ENCODE assay signal across 14 cellular contexts in the genomic region with DNA sequence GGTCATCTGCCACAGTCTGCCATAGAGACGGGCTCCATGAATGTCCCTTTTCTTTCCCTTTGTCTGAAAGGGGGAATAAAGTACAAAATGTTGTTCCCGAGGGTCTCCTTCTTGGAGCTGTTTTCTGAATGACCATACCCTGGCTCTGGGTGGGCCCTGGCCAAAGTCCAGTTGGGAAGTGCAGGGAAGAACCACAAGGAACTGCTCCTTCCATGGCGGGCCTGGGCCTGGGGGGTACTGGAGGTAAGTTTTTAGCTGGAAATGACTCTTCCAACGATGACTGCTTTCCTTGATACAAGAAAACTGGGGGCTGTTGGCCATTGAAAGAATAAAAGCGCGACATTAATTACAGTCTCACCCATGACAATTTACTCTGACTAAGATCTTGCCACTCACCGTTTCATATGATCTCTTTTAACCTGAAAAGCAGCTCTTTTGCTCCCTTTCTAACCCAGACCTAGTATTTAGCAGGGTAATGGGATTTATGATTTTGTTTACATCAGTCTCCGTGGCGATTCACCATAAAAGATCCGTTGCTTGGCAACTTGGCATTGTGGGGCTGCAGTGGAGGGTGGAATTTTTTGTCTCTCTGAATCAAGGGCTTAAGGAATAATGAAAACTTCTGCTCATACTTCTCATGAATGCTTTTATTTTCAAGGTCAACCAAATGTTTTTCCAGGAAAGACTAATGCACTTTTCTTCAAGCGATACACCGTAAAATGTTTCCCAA.
DNase-seq lines count a peak whose midpoint lies in the region; ATAC-seq and TF ChIP-seq lines count a peak whose summit lies in the region.
"Had no signal": no experiment of that assay in that cellular context is flagged by ENCODE, and none has a peak within 500 bp of the region (broad histone marks: within the 10 kb centered on the region; RNA-seq: fewer than 3 reads in every experiment).

No MANE protein-coding gene starts in this region.

- H3K9ac ChIP-seq in neural progenitor cell = no peak overlapping the region

- peak overlapping the region; percentile 14 for H3K4me2 ChIP-seq in neural progenitor cell

- H3K4me1 ChIP-seq in neural progenitor cell = peaks cover 24% of the 10 kb centered on the region
- H3K4me1 ChIP-seq: left ventricle myocardium inferior had no signal

- H3K4me3 ChIP-seq in astrocyte of the spinal cord (ENCODE audit: low read depth, low read length) = no peak overlapping the region
- H3K4me3 ChIP-seq in neural progenitor cell = no peak overlapping the region
- H3K4me3 ChIP-seq: left ventricle myocardium inferior had no signal

- peak; percentile 23 for DNase-seq in Daoy (ENCODE audit: low read depth)
- DNase-seq in NCI-H2081 (lab: John Stamatoyannopoulos, UW) = peak; percentile 44 to 61
- DNase-seq in astrocyte of the spinal cord (ENCODE audit: low read depth, low spot score) = peak; percentile 4
- peak; percentile 85 for DNase-seq in neural progenitor cell (ENCODE audit: low spot score)
- no peak for DNase-seq in SW 1271 (lab: John Stamatoyannopoulos, UW)
- no peak for DNase-seq in ureter (ENCODE audit: low spot score)
- DNase-seq: activated CD4-positive, alpha-beta T cell treated with anti-CD3 and anti-CD28 coated beads for 48 hours; activated T-cell treated with anti-CD3 and anti-CD28 coated beads for 4 hours; Calu3; left ventricle myocardium inferior; NK-92 treated with Interleukin-12 subunit alpha and Interleukin-12 subunit beta, amount 100 ng/mL, for 24 hours had no signal

- H3K27ac ChIP-seq in neural progenitor cell = no peak overlapping the region
- H3K27ac ChIP-seq: left ventricle myocardium inferior had no signal

- peaks cover 6% of the 10 kb centered on the region for H3K27me3 ChIP-seq in neural progenitor cell

- peaks cover 9% of the 10 kb centered on the region for H3K27me3 Mint-ChIP-seq in neural progenitor cell (ENCODE audit: insufficient read depth, low read depth)
- H3K27me3 Mint-ChIP-seq in stimulated activated memory B cell treated with anti-CD40 and anti-IgM and Interleukin-4, amounts not matched to agents 10 μg/mL and 1 μg/mL and 100 μg/mL, for 72 hours = peaks cover 8% of the 10 kb centered on the region
- H3K27me3 Mint-ChIP-seq: activated naive CD4-positive, alpha-beta T cell treated with anti-CD3 and anti-CD28 coated beads, Interleukin-2, amount 50 U/mL, for 24 hours had no signal

- H3K36me3 Mint-ChIP-seq in neural progenitor cell = no peaks in the 10 kb centered on the region
- no peaks in the 10 kb centered on the region for H3K36me3 Mint-ChIP-seq in stimulated activated memory B cell treated with anti-CD40 and anti-IgM and Interleukin-4, amounts not matched to agents 10 μg/mL and 1 μg/mL and 100 μg/mL, for 72 hours
- H3K36me3 Mint-ChIP-seq: activated naive CD4-positive, alpha-beta T cell treated with anti-CD3 and anti-CD28 coated beads, Interleukin-2, amount 50 U/mL, for 24 hours had no signal

- no peak for ATAC-seq in GM18517 (IDR thresholded peaks at IDR 0.05; ENCODE audit: unreplicated experiment)
- no peak for ATAC-seq in stimulated activated memory B cell treated with anti-CD40 and anti-IgM and Interleukin-4, amounts not matched to agents 10 μg/mL and 1 μg/mL and 100 μg/mL, for 72 hours

- H3K4me3 Mint-ChIP-seq in neural progenitor cell = peak overlapping the region; percentile 56
- no peak overlapping the region for H3K4me3 Mint-ChIP-seq in stimulated activated memory B cell treated with anti-CD40 and anti-IgM and Interleukin-4, amounts not matched to agents 10 μg/mL and 1 μg/mL and 100 μg/mL, for 72 hours
- H3K4me3 Mint-ChIP-seq: activated naive CD4-positive, alpha-beta T cell treated with anti-CD3 and anti-CD28 coated beads, Interleukin-2, amount 50 U/mL, for 24 hours had no signal

- no peak overlapping the region for H2AFZ ChIP-seq in neural progenitor cell (replicated peaks)

- no peaks in the 10 kb centered on the region for H3K36me3 ChIP-seq in neural progenitor cell
- H3K36me3 ChIP-seq: left ventricle myocardium inferior had no signal

- H4K20me1 ChIP-seq in neural progenitor cell (ENCODE audit: low read depth) = no peaks in the 10 kb centered on the region

- peaks cover 6% of the 10 kb centered on the region for H3F3A ChIP-seq in neural progenitor cell (ENCODE audit: low read depth)

- H3K9me3 Mint-ChIP-seq in neural progenitor cell = peaks cover 2% of the 10 kb centered on the region
- no peaks in the 10 kb centered on the region for H3K9me3 Mint-ChIP-seq in stimulated activated memory B cell treated with anti-CD40 and anti-IgM and Interleukin-4, amounts not matched to agents 10 μg/mL and 1 μg/mL and 100 μg/mL, for 72 hours
- H3K9me3 Mint-ChIP-seq: activated naive CD4-positive, alpha-beta T cell treated with anti-CD3 and anti-CD28 coated beads, Interleukin-2, amount 50 U/mL, for 24 hours had no signal

- no peaks in the 10 kb centered on the region for H3K79me2 ChIP-seq in neural progenitor cell (ENCODE audit: low read depth)

- peak overlapping the region; percentile 96 for H3K27ac Mint-ChIP-seq in neural progenitor cell
- no peak overlapping the region for H3K27ac Mint-ChIP-seq in stimulated activated memory B cell treated with anti-CD40 and anti-IgM and Interleukin-4, amounts not matched to agents 10 μg/mL and 1 μg/mL and 100 μg/mL, for 72 hours
- H3K27ac Mint-ChIP-seq: activated naive CD4-positive, alpha-beta T cell treated with anti-CD3 and anti-CD28 coated beads, Interleukin-2, amount 50 U/mL, for 24 hours had no signal

- in situ Hi-C loops in astrocyte of the spinal cord (cut with HindIII; ENCODE audit: low sequenced_read_pairs) = no loop called here

- no peaks in the 10 kb centered on the region for H3K9me3 ChIP-seq in neural progenitor cell (ENCODE audit: low read depth)
- H3K9me3 ChIP-seq: left ventricle myocardium inferior had no signal

- peaks cover 64% of the 10 kb centered on the region for H3K4me1 Mint-ChIP-seq in neural progenitor cell
- H3K4me1 Mint-ChIP-seq in stimulated activated memory B cell treated with anti-CD40 and anti-IgM and Interleukin-4, amounts not matched to agents 10 μg/mL and 1 μg/mL and 100 μg/mL, for 72 hours = no peaks in the 10 kb centered on the region
- H3K4me1 Mint-ChIP-seq: activated naive CD4-positive, alpha-beta T cell treated with anti-CD3 and anti-CD28 coated beads, Interleukin-2, amount 50 U/mL, for 24 hours had no signal

- TF ChIP-seq CTCF in astrocyte of the spinal cord (IDR thresholded peaks at IDR 0.05; ENCODE audit: low read depth, low read length) (no peak), neural progenitor cell (IDR thresholded peaks at IDR 0.05) (no peak)

Comparison
In these comparisons a context has a peak if more than half of its experiments do, and no peak if none do; other contexts are left out.
1. DNase-seq: peak in Daoy (single experiment), NCI-H2081 (2 of 2), astrocyte of the spinal cord (single experiment) and neural progenitor cell (single experiment); none in SW 1271 (0 of 2) and ureter (single experiment).